14 cellular contexts compared by ENCODE assay signal in genomic region chr11:118223576-118223975, GRCh38. TPM values are rescaled to one million over a fixed set of nuclear protein-coding genes. Genes with fewer than 3 reads are reported as not detected.
DNase-seq lines count a peak whose midpoint lies in the region; ATAC-seq and TF ChIP-seq lines count a peak whose summit lies in the region.
"Had no signal": no experiment of that assay in that cellular context is flagged by ENCODE, and none has a peak within 500 bp of the region (broad histone marks: within the 10 kb centered on the region; RNA-seq: fewer than 3 reads in every experiment).

No MANE protein-coding gene starts in this region.

- no peaks in the 10 kb centered on the region for H3K9me3 Mint-ChIP-seq in CD8-positive, alpha-beta T cell
- no peaks in the 10 kb centered on the region for H3K9me3 Mint-ChIP-seq in T-cell
- no peaks in the 10 kb centered on the region for H3K9me3 Mint-ChIP-seq in effector memory CD8-positive, alpha-beta T cell

- H3K4me3 Mint-ChIP-seq in CD8-positive, alpha-beta T cell: peak overlapping the region; percentile 88
- H3K4me3 Mint-ChIP-seq in T-cell: peak overlapping the region; percentile 83 to 91 (median 90)
- H3K4me3 Mint-ChIP-seq in effector memory CD8-positive, alpha-beta T cell: peak overlapping the region; percentile 84 to 88

- H3K4me1 ChIP-seq in CD8-positive, alpha-beta T cell (ENCODE audit: insufficient read depth, low read length): peaks cover 86% of the 10 kb centered on the region
- H3K4me1 ChIP-seq: parathyroid adenoma had no signal

- POLR2A ChIA-PET in CD8-positive, alpha-beta T cell (lab: Charles Lee): interaction anchor here (0.6 to 4.6 kb wide), 13 partner anchors 11 to 213 kb away, joined by 3 to 77 read pairs (median 4); partner anchors contain the start of genes CD3D, CD3E, KMT2A and MPZL3
- POLR2A ChIA-PET in T-cell (lab: Charles Lee): interaction anchor here in 1 of 2 donors (1.3 kb wide), 1 partner anchor 29 kb away, joined by 10 read pairs; the partner anchor contains the start of gene MPZL3

- H3K9me3 ChIP-seq in CD8-positive, alpha-beta T cell (ENCODE audit: low read length): no peaks in the 10 kb centered on the region

- H3K4me1 Mint-ChIP-seq in CD8-positive, alpha-beta T cell (ENCODE audit: low read depth): peaks cover 88% of the 10 kb centered on the region
- peaks cover 51 to 71% (median 66%) of the 10 kb centered on the region in 3 donors for H3K4me1 Mint-ChIP-seq in T-cell
- H3K4me1 Mint-ChIP-seq in effector memory CD8-positive, alpha-beta T cell (ENCODE audit: low read depth in 2 of 2): peaks cover 75 to 80% of the 10 kb centered on the region in 2 donors

- H3K27ac ChIP-seq in CD8-positive, alpha-beta T cell (ENCODE audit: low read depth, low read length): peak overlapping the region; percentile 69
- H3K27ac ChIP-seq: C4-2B, parathyroid adenoma had no signal

- no peaks in the 10 kb centered on the region for H3K27me3 Mint-ChIP-seq in CD8-positive, alpha-beta T cell (ENCODE audit: low read depth)
- H3K27me3 Mint-ChIP-seq in T-cell: no peaks in the 10 kb centered on the region
- H3K27me3 Mint-ChIP-seq in effector memory CD8-positive, alpha-beta T cell: no peaks in the 10 kb centered on the region

- DNase-seq in CD8-positive, alpha-beta T cell: no peak
- DNase-seq in T-cell (no peak), GM19238 (ENCODE audit: insufficient read length, low spot score) (no peak), head of caudate nucleus (no peak), NCI-H526 treated with DMSO at 0.1 percent for 48 hours (lab: John Stamatoyannopoulos, UW) (no peak)
- no peak for DNase-seq in effector memory CD8-positive, alpha-beta T cell
- DNase-seq in stimulated activated naive CD4-positive, alpha-beta T cell treated with Interleukin-2 at 50 U/mL for 16 hours (lab: John Stamatoyannopoulos, UW): peak; percentile 13
- DNase-seq: aorta; NCI-H2171 treated with DMSO at 0.1 percent for 48 hours; NK-92 treated with Interleukin-12 subunit alpha and Interleukin-12 subunit beta, amount 100 ng/mL, for 24 hours; SIG-M5 had no signal

- peak overlapping the region; percentile 95 for H3K27ac Mint-ChIP-seq in CD8-positive, alpha-beta T cell
- peak overlapping the region in 1 of 2 donors; percentile 94 for H3K27ac Mint-ChIP-seq in T-cell
- H3K27ac Mint-ChIP-seq in effector memory CD8-positive, alpha-beta T cell: peak overlapping the region; percentile 85 to 94

- intact Hi-C loops in CD8-positive, alpha-beta T cell (cut with DNase I, micrococcal nuclease): loop anchor here (1.0 kb wide), 2 partner anchors 8 to 22 kb away; no protein-coding TSS in a partner anchor
- intact Hi-C loops in head of caudate nucleus (cut with DNase I): no loop called here

- no peak for ATAC-seq in CD8-positive, alpha-beta T cell
- peak in 1 of 4 experiments; percentile 17 for ATAC-seq in T-cell (replicated peaks in 1 of 4)
- no peak for ATAC-seq in effector memory CD8-positive, alpha-beta T cell (replicated peaks)

- no peaks in the 10 kb centered on the region for H3K27me3 ChIP-seq in CD8-positive, alpha-beta T cell (ENCODE audit: insufficient read depth, low read length)

- H3K36me3 ChIP-seq in CD8-positive, alpha-beta T cell (ENCODE audit: insufficient read depth, low read length): no peaks in the 10 kb centered on the region

- peaks cover 22% of the 10 kb centered on the region for H3K36me3 Mint-ChIP-seq in CD8-positive, alpha-beta T cell
- peaks cover 28% of the 10 kb centered on the region for H3K36me3 Mint-ChIP-seq in T-cell
- peaks cover 28% of the 10 kb centered on the region for H3K36me3 Mint-ChIP-seq in effector memory CD8-positive, alpha-beta T cell (ENCODE audit: insufficient read depth)

- H3K4me3 ChIP-seq in CD8-positive, alpha-beta T cell (ENCODE audit: low read depth, low read length): peak overlapping the region; percentile 53

- CTCF ChIA-PET in CD8-positive, alpha-beta T cell (lab: Charles Lee): interaction anchor here (0.9 to 4.1 kb wide), 8 partner anchors 18 to 72 kb away, joined by 3 to 25 read pairs (median 6); no protein-coding TSS in a partner anchor
- CTCF ChIA-PET in T-cell (lab: Charles Lee): interaction anchor here in 1 of 2 donors (1.2 to 1.5 kb wide), 3 partner anchors 18 to 28 kb away, joined by 3 to 20 read pairs (median 5); partner anchors contain the start of gene MPZL3

- no peak for TF ChIP-seq CTCF in CD8-positive, alpha-beta T cell (IDR thresholded peaks at IDR 0.05)

RNA-seq across cellular contexts. Expression of gene JAML, which starts 1.2 kb away (rescaled TPM):
- total RNA-seq in CD8-positive, alpha-beta T cell: 10 to 100 TPM; 38.4 to 40.4 TPM
- total RNA-seq in T-cell: 100 to 1,000 TPM in 2 of 5 donors, 10 to 100 TPM in 3; 60.8 to 165 (median 95.8) TPM
- total RNA-seq: fibroblast of villous mesenchyme had no signal

RNA-seq across cellular contexts. Expression of gene MPZL3, which starts 28.6 kb away (rescaled TPM):
- 10 to 100 TPM; 15.3 to 16.8 TPM for total RNA-seq in CD8-positive, alpha-beta T cell
- total RNA-seq in T-cell: 10 to 100 TPM in 4 of 5 donors, 1 to 10 TPM in 1; 9.8 to 25.2 (median 16.5) TPM

RNA-seq across cellular contexts. Expression of gene MPZL2, which starts 40.5 kb away (rescaled TPM):
- total RNA-seq in CD8-positive, alpha-beta T cell: 1 to 10 TPM; 1.2 to 1.4 TPM
- total RNA-seq in T-cell: 1 to 10 TPM in 4 of 5 donors, under 1 TPM in 1; 0.85 to 5.6 (median 2.0) TPM
- total RNA-seq: fibroblast of villous mesenchyme had no signal

RNA-seq across cellular contexts. Expression of gene SCN2B, which starts 47.1 kb away (rescaled TPM):
- not detected for total RNA-seq in CD8-positive, alpha-beta T cell
- under 1 TPM in 1 of 5 donors, not detected in 4; 0.06 TPM for total RNA-seq in T-cell
- total RNA-seq: fibroblast of villous mesenchyme had no signal
